ENCODE assay signal across 8 cellular contexts in genomic region chrX:103918584-103919335, GRCh38. TPM values are rescaled to one million over a fixed set of nuclear protein-coding genes. Genes with fewer than 3 reads are reported as not detected.
DNase-seq lines count a peak whose midpoint lies in the region; ATAC-seq lines count a peak whose summit lies in the region.

No MANE protein-coding gene starts in this region.

- H3K4me3 ChIP-seq in mesenchymal stem cell (ENCODE audit: insufficient read depth in 1 of 2, low read depth in 1 of 2, low read length in 2 of 2): peak overlapping the region; percentile 67 to 79

- peak overlapping the region; percentile 28 for H2BK15ac ChIP-seq in mesenchymal stem cell (ENCODE audit: low read depth, poor library complexity, severe bottlenecking)

- H3K9me3 ChIP-seq in mesenchymal stem cell (ENCODE audit: control insufficient read depth, low read length): no peaks in the 10 kb centered on the region

- no peak overlapping the region for H2BK5ac ChIP-seq in mesenchymal stem cell (ENCODE audit: low read depth, low read length, poor library complexity, severe bottlenecking)

- peak overlapping the region; percentile 80 for H3K9ac ChIP-seq in mesenchymal stem cell (ENCODE audit: low read length)

- H3K4ac ChIP-seq in mesenchymal stem cell (ENCODE audit: low read depth in 1 of 2, low read length in 2 of 2): no peak overlapping the region

- H3K4me1 ChIP-seq in mesenchymal stem cell (ENCODE audit: control insufficient read depth, insufficient read depth, low read depth, low read length): no peaks in the 10 kb centered on the region

- peak overlapping the region; percentile 68 to 79 for H3K18ac ChIP-seq in mesenchymal stem cell (ENCODE audit: low read depth in 1 of 2, low read length in 2 of 2)

- peak overlapping the region; percentile 77 for H3K4me2 ChIP-seq in mesenchymal stem cell (ENCODE audit: low read length, poor library complexity, severe bottlenecking)

- peak overlapping the region in 1 of 2 experiments; percentile 77 for H3K14ac ChIP-seq in mesenchymal stem cell (ENCODE audit: low read length in 2 of 2)

- H2AK5ac ChIP-seq in mesenchymal stem cell (ENCODE audit: low read length, severe bottlenecking): no peak overlapping the region

- H3K23ac ChIP-seq in mesenchymal stem cell (ENCODE audit: low read length in 2 of 2): no peak overlapping the region

- DNase-seq in C1 segment of cervical spinal cord (lab: John Stamatoyannopoulos, UW): peak in 13 of 14 donors; percentile 6 to 65 (median 27)
- peak; percentile 2 for DNase-seq in NCI-H446 treated with DMSO at 0.1 percent for 48 hours (lab: John Stamatoyannopoulos, UW)
- DNase-seq in activated CD4-positive, alpha-beta T cell treated with anti-CD3 and anti-CD28 coated beads, Interleukin-2, amount 50 U/mL, for 48 hours: peak; percentile 58 to 67
- DNase-seq in effector CD8-positive, alpha-beta T cell (lab: John Stamatoyannopoulos, UW): peak; percentile 37
- peak; percentile 81 for DNase-seq in mesenchymal stem cell
- DNase-seq in stimulated activated CD8-positive, alpha-beta memory T cell treated with anti-CD3 and anti-CD28 coated beads, Interleukin-15, amount 100 ng/mL, for 1 hour (ENCODE audit: low read depth): peak; percentile 8

- no peaks in the 10 kb centered on the region for H3K27me3 ChIP-seq in mesenchymal stem cell (ENCODE audit: control insufficient read depth in 1 of 2, insufficient read depth in 1 of 2, low read length in 2 of 2)

- peaks cover 5% of the 10 kb centered on the region for H3K79me1 ChIP-seq in mesenchymal stem cell (replicated peaks; ENCODE audit: low read length, poor library complexity, severe bottlenecking)

- H3K36me3 ChIP-seq in mesenchymal stem cell (ENCODE audit: control insufficient read depth in 1 of 2, insufficient read depth in 2 of 2, low read depth in 1 of 2, low read length in 2 of 2): no peaks in the 10 kb centered on the region

- no peak overlapping the region for H2BK12ac ChIP-seq in mesenchymal stem cell (ENCODE audit: low read length in 2 of 2)

- H4K8ac ChIP-seq in mesenchymal stem cell (ENCODE audit: low read length): peak overlapping the region; percentile 54

- peak overlapping the region; percentile 93 for H2AFZ ChIP-seq in mesenchymal stem cell (ENCODE audit: low read depth, low read length)

- no peak overlapping the region for H2BK120ac ChIP-seq in mesenchymal stem cell (ENCODE audit: low read depth, low read length)

- 0% methylated on average over 36 of the region's 65 CpGs for WGBS in mesenchymal stem cell

- H4K91ac ChIP-seq in mesenchymal stem cell (ENCODE audit: low read length): no peak overlapping the region

- peak overlapping the region; percentile 90 for H3K27ac ChIP-seq in mesenchymal stem cell (ENCODE audit: low read length, poor library complexity, severe bottlenecking)

- ATAC-seq in GM19043 (IDR thresholded peaks at IDR 0.05; ENCODE audit: low read depth, unreplicated experiment) (peak; percentile 58), HG03175 (IDR thresholded peaks at IDR 0.05; ENCODE audit: unreplicated experiment) (peak; percentile 61)

RNA-seq across cellular contexts. Expression of gene TMSB15B, which starts 43.7 kb away (rescaled TPM):
- 12.8 TPM for polyA plus RNA-seq in mesenchymal stem cell (2013, experiment 1 of 2)
- polyA plus RNA-seq in mesenchymal stem cell (2013, experiment 2 of 2): 14.3 TPM

Comparison
In these comparisons a context has a peak if more than half of its experiments do, and no peak if none do; other contexts are left out.
1. Peak in every context shown above with its lines: DNase-seq, ATAC-seq, H3K4me3 ChIP-seq and H3K27ac ChIP-seq.
2. DNase-seq: peak in every context shown above with its lines; median percentile 81 in mesenchymal stem cell; 62 in activated CD4-positive, alpha-beta T cell treated with anti-CD3 and anti-CD28 coated beads, Interleukin-2, amount 50 U/mL, for 48 hours; 37 in effector CD8-positive, alpha-beta T cell; 27 in C1 segment of cervical spinal cord; 8 in stimulated activated CD8-positive, alpha-beta memory T cell treated with anti-CD3 and anti-CD28 coated beads, Interleukin-15, amount 100 ng/mL, for 1 hour; 2 in NCI-H446 treated with DMSO at 0.1 percent for 48 hours.